ENCODE assay signal across 2 cellular contexts in genomic region chr18:6718255-6718654, GRCh38.
TF ChIP-seq lines count a peak whose summit lies in the region.

No MANE protein-coding gene starts in this region.

TF ChIP-seq in IMR-90, 13 proteins besides CTCF, POLR2A, EP300 and RAD21:
- TF ChIP-seq USF2 (IDR thresholded peaks at IDR 0.05; ENCODE audit: low read depth, low read length) (no peak), BHLHE40 (IDR thresholded peaks at IDR 0.05; ENCODE audit: low read depth, low read length) (no peak), MXI1 (IDR thresholded peaks at IDR 0.05; ENCODE audit: borderline replicate concordance, low read depth, low read length) (no peak), FOS (IDR thresholded peaks at IDR 0.05; ENCODE audit: low read depth, low read length) (no peak), SMC3 (IDR thresholded peaks at IDR 0.05; ENCODE audit: low read depth, low read length) (no peak), CHD1 (IDR thresholded peaks at IDR 0.05; ENCODE audit: low read depth, low read length) (no peak), CEBPB (IDR thresholded peaks at IDR 0.05; ENCODE audit: low read depth, low read length) (no peak), NFE2L2 (IDR thresholded peaks at IDR 0.05; ENCODE audit: low read depth, low read length) (no peak), ELK1 (IDR thresholded peaks at IDR 0.05; ENCODE audit: borderline replicate concordance, low read depth, low read length) (no peak), MAZ (IDR thresholded peaks at IDR 0.05; ENCODE audit: borderline replicate concordance, low read depth, low read length) (no peak), RFX5 (IDR thresholded peaks at IDR 0.05; ENCODE audit: low read depth, low read length) (no peak), RCOR1 (IDR thresholded peaks at IDR 0.05; ENCODE audit: insufficient replicate concordance, low read length) (no peak), MAFK (IDR thresholded peaks at IDR 0.05; ENCODE audit: low read depth, low read length) (no peak)

TF ChIP-seq in H1, 55 proteins besides CTCF, POLR2A, EP300 and RAD21:
- TF ChIP-seq CBX8 (IDR thresholded peaks at IDR 0.05; ENCODE audit: borderline replicate concordance, low read depth, low read length) = no peak
- TF ChIP-seq TEAD4 (IDR thresholded peaks at IDR 0.05; ENCODE audit: low read depth, low read length) = 0 out of 2 replicates have a peak, but pooled peaks have one; percentile 5
